8 cellular contexts compared by ENCODE assay signal in genomic region chr15:50182233-50183013, GRCh38. TPM values are rescaled to one million over a fixed set of nuclear protein-coding genes. Genes with fewer than 3 reads are reported as not detected.
DNase-seq lines count a peak whose midpoint lies in the region; ATAC-seq and TF ChIP-seq lines count a peak whose summit lies in the region.

No MANE protein-coding gene starts in this region.

- TF ChIP-seq RAD21 in liver (IDR thresholded peaks at IDR 0.05), result no peak

- peaks cover 9% of the 10 kb centered on the region for H3K4me1 Mint-ChIP-seq in chondrocyte (ENCODE audit: low read depth)

- H3K27ac ChIP-seq in C4-2B (peak overlapping the region; percentile 57), liver (ENCODE audit: low read depth in 1 of 2, low read length in 2 of 2) (peak overlapping the region; percentile 86 to 93)

- H3K9me3 ChIP-seq in liver (ENCODE audit: control insufficient read depth in 4 of 4, low read length in 3 of 4), result no peaks in the 10 kb centered on the region

- peaks cover 2% of the 10 kb centered on the region for H3K36me3 Mint-ChIP-seq in chondrocyte (ENCODE audit: low read depth)

- H3K27me3 Mint-ChIP-seq in chondrocyte (ENCODE audit: low read depth), result peaks cover 50% of the 10 kb centered on the region

- H3K9me3 Mint-ChIP-seq in chondrocyte (ENCODE audit: low read depth), result no peaks in the 10 kb centered on the region

- peak overlapping the region; percentile 65 to 98 for H3K9ac ChIP-seq in liver (ENCODE audit: low read depth in 1 of 2, low read length in 2 of 2)

- H3K36me3 ChIP-seq in liver (ENCODE audit: control insufficient read depth in 4 of 4, insufficient read depth in 3 of 4, low read depth in 1 of 4, low read length in 3 of 4), result no peaks in the 10 kb centered on the region

- peaks cover 5 to 33% (median 17%) of the 10 kb centered on the region in 4 donors for H3K4me1 ChIP-seq in liver (ENCODE audit: control insufficient read depth in 4 of 4, insufficient read depth in 4 of 4, low read length in 3 of 4)

- no peaks in the 10 kb centered on the region for H3K27me3 ChIP-seq in liver (ENCODE audit: control insufficient read depth in 4 of 4, insufficient read depth in 4 of 4, low read length in 3 of 4)

- peak; percentile 60 for ATAC-seq in GM19395 (IDR thresholded peaks at IDR 0.05; ENCODE audit: unreplicated experiment)

- WGBS in liver, result 1% methylated on average over 77 of the region's 77 CpGs

- peak overlapping the region; percentile 86 to 96 (median 89) for H3K4me3 ChIP-seq in liver (ENCODE audit: low read depth in 1 of 3, low read length in 3 of 3)

- H3K27ac Mint-ChIP-seq in chondrocyte (ENCODE audit: unreplicated experiment), result no peak overlapping the region

- DNase-seq in HT-29 (ENCODE audit: low spot score) (peak; percentile 55), T-helper 2 cell (peak in 3 of 5 experiments; percentile 7 to 71 (median 11)), chondrocyte (ENCODE audit: low spot score) (no peak), T-helper 9 cell (no peak)
- peak; percentile 30 to 32 for DNase-seq in stimulated activated CD8-positive, alpha-beta memory T cell treated with anti-CD3 and anti-CD28 coated beads, Interleukin-2, amount 100 ng/mL, for 48 hours (ENCODE audit: low read depth in 2 of 2)

- TF ChIP-seq CTCF in C4-2B (conservative IDR thresholded peaks at IDR 0.05) (peak; percentile 52), chondrocyte (IDR thresholded peaks at IDR 0.05) (peak; percentile 32), liver (IDR thresholded peaks at IDR 0.05; ENCODE audit: low read depth, low read length, missing input control) (no peak)

- H3K4me3 Mint-ChIP-seq in chondrocyte (ENCODE audit: unreplicated experiment), result peak overlapping the region; percentile 77

TF ChIP-seq in liver, 16 proteins besides CTCF, POLR2A, EP300 and RAD21:
- TF ChIP-seq HNF4A (conservative IDR thresholded peaks at IDR 0.05) (no peak), TAF1 (conservative IDR thresholded peaks at IDR 0.05) (no peak), HNF4G (IDR thresholded peaks at IDR 0.05) (no peak), ATF3 (IDR thresholded peaks at IDR 0.05) (no peak), JUND (IDR thresholded peaks at IDR 0.05) (no peak), ZBTB33 (IDR thresholded peaks at IDR 0.05) (no peak), REST (IDR thresholded peaks at IDR 0.05) (no peak), FOXA2 (IDR thresholded peaks at IDR 0.05) (no peak), YY1 (IDR thresholded peaks at IDR 0.05) (no peak), EGR1 (IDR thresholded peaks at IDR 0.05; ENCODE audit: low read depth in 2 of 2) (no peak), SP1 (IDR thresholded peaks at IDR 0.05) (no peak)

RNA-seq across cellular contexts. Expression of gene SLC27A2, which starts 0.4 kb away (rescaled TPM):
- 44.5 and 56.0 TPM in 2 replicates for total RNA-seq in HT-29 (2014; rRNA removed; shearing (Covaris generic))
- total RNA-seq in chondrocyte (not detected in 3 replicates), liver (100 to 1,000 TPM in 1 of 2 donors, 10 to 100 TPM in 1; 80.2 to 504 TPM)
- polyA plus RNA-seq in liver, result 100 to 1,000 TPM; 102 to 331 TPM

Comparison
In these comparisons a context has a peak if more than half of its experiments do, and no peak if none do; other contexts are left out.
1. DNase-seq: peak in HT-29 (single experiment), T-helper 2 cell (3 of 5) and stimulated activated CD8-positive, alpha-beta memory T cell treated with anti-CD3 and anti-CD28 coated beads, Interleukin-2, amount 100 ng/mL, for 48 hours (2 of 2); none in chondrocyte (single experiment) and T-helper 9 cell (single experiment).
2. RNA of gene SLC27A2, which starts 0.4 kb away (total RNA-seq): 80.2 to 504 TPM in liver and 44.5 to 56.0 TPM in HT-29; not detected in chondrocyte; every median in the first group is over 10 times any median in the second.